15 cellular contexts compared by ENCODE assay signal in the genomic region with DNA sequence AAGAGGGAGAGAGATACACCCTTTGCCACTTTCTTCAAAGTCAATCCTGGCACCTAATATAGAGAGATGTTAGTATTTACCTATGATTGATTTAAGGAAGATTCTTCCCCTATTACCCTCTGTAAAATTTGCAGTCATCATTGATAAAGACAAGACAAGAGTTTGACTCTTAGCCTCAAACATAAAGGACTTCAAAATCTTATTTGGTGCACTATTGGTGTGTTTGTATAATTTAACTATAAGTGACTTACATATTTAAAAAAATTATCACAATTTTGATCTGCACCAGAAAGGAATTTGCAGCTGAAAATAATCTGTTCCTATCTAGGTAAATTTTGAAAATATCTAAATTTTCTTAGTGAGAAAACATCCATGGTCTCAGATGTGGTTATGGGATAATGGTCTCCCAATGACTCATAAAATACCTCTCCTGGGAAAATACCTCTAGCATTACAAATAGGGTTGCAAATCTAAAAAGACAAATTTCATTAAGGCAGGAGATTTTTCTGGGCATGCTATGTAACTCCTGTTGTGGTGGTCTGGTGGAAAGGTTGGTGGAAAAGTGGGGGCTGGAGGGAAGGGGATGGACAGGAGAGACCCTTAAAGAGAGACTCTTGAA.
DNase-seq lines count a peak whose midpoint lies in the region; ATAC-seq and TF ChIP-seq lines count a peak whose summit lies in the region.
"Had no signal": no experiment of that assay in that cellular context is flagged by ENCODE, and none has a peak within 500 bp of the region (broad histone marks: within the 10 kb centered on the region; RNA-seq: fewer than 3 reads in every experiment).

No MANE protein-coding gene starts in this region.

- H3K27ac ChIP-seq in fibroblast of lung (ENCODE audit: insufficient read depth, low read length) (no peak overlapping the region), tibial artery (no peak overlapping the region)

- H3K4me3 ChIP-seq in fibroblast of lung (replicated peaks in 1 of 4; ENCODE audit: control extremely low read depth in 1 of 4, insufficient read depth in 1 of 4, low read depth in 3 of 4, low read length in 4 of 4): no peak overlapping the region
- no peak overlapping the region for H3K4me3 ChIP-seq in tibial artery
- H3K4me3 ChIP-seq: K562 had no signal

- no peaks in the 10 kb centered on the region for H3K4me1 ChIP-seq in fibroblast of lung (ENCODE audit: control insufficient read depth, extremely low read depth, insufficient read depth, low read length)
- H3K4me1 ChIP-seq in tibial artery: no peaks in the 10 kb centered on the region

- no peaks in the 10 kb centered on the region for H3K9me3 ChIP-seq in fibroblast of lung (ENCODE audit: control insufficient read depth, insufficient read depth, low read depth, low read length)
- H3K9me3 ChIP-seq in tibial artery: peaks cover 0 to 7% (median 0%) of the 10 kb centered on the region in 3 donors

- no peak overlapping the region for H2AFZ ChIP-seq in fibroblast of lung (ENCODE audit: low read length)

- no peaks in the 10 kb centered on the region for H3K79me2 ChIP-seq in fibroblast of lung (ENCODE audit: control insufficient read depth, insufficient read depth, low read length)

- H3K36me3 ChIP-seq in fibroblast of lung (ENCODE audit: control insufficient read depth, insufficient read depth, low read length) (no peaks in the 10 kb centered on the region), tibial artery (no peaks in the 10 kb centered on the region)

- H3K9ac ChIP-seq in fibroblast of lung (ENCODE audit: insufficient read depth, low read length): no peak overlapping the region

- intact Hi-C loops in tibial artery (cut with DNase I; ENCODE audit: low total_unique reads): no loop called here

- no peak for TF ChIP-seq CTCF in fibroblast of lung (conservative IDR thresholded peaks at IDR 0.05 in 1 of 2, IDR thresholded peaks at IDR 0.05 in 1 of 2; ENCODE audit: low read depth in 1 of 2, low read length in 2 of 2)
- no peak for TF ChIP-seq CTCF in tibial artery (IDR thresholded peaks at IDR 0.05)

- H3K27me3 ChIP-seq in fibroblast of lung (ENCODE audit: control insufficient read depth, insufficient read depth, low read length) (no peaks in the 10 kb centered on the region), tibial artery (no peaks in the 10 kb centered on the region)

- DNase-seq in GM03348 (ENCODE audit: low spot score) (peak; percentile 55), SK-N-DZ (ENCODE audit: low spot score) (peak; percentile 20), fibroblast of lung (ENCODE audit: low read depth in 2 of 2) (peak; percentile 46 to 86), renal cortical epithelial cell (ENCODE audit: low read depth) (peak; percentile 85), NCI-H2107 treated with DMSO at 0.1 percent for 48 hours (lab: John Stamatoyannopoulos, UW; ENCODE audit: unreplicated experiment) (no peak), hypothalamus (lab: John Stamatoyannopoulos, UW) (no peak), tibial artery (no peak)
- DNase-seq: activated naive CD4-positive, alpha-beta T cell; CD4-positive, alpha-beta memory T cell; cerebellar nuclear complex; naive B cell; NCI-H1930; right cardiac atrium had no signal

- ATAC-seq in HG03565 (IDR thresholded peaks at IDR 0.05; ENCODE audit: unreplicated experiment): no peak
- ATAC-seq: K562, right cardiac atrium had no signal

- H3K4me2 ChIP-seq in fibroblast of lung (ENCODE audit: extremely low read depth, insufficient read depth, low read length): no peak overlapping the region

- no peaks in the 10 kb centered on the region for H4K20me1 ChIP-seq in fibroblast of lung (ENCODE audit: control insufficient read depth, extremely low read depth, insufficient read depth, low read length)

Comparison
In these comparisons a context has a peak if more than half of its experiments do, and no peak if none do; other contexts are left out.
1. DNase-seq: peak in GM03348 (single experiment), SK-N-DZ (single experiment), fibroblast of lung (2 of 2) and renal cortical epithelial cell (single experiment); none in NCI-H2107 treated with DMSO at 0.1 percent for 48 hours (single experiment), hypothalamus (0 of 51) and tibial artery (0 of 2).